ENCODE assay signal across 13 cellular contexts in genomic region chr7:150381096-150381495, GRCh38. TPM values are rescaled to one million over a fixed set of nuclear protein-coding genes. Genes with fewer than 3 reads are reported as not detected.
DNase-seq lines count a peak whose midpoint lies in the region; ATAC-seq and TF ChIP-seq lines count a peak whose summit lies in the region.
"Had no signal": no experiment of that assay in that cellular context is flagged by ENCODE, and none has a peak within 500 bp of the region (broad histone marks: within the 10 kb centered on the region; RNA-seq: fewer than 3 reads in every experiment).

No MANE protein-coding gene starts in this region.

- H3K4me3 ChIP-seq in HUES64 (ENCODE audit: low read length): peak overlapping the region; percentile 77; the same call in 1 of the 2 replicates
- no peak overlapping the region for H3K4me3 ChIP-seq in osteoblast (ENCODE audit: insufficient read depth, low read length)
- no peak overlapping the region for H3K4me3 ChIP-seq in mucosa of descending colon

- no peak overlapping the region for H3K9ac ChIP-seq in HUES64 (ENCODE audit: low read depth, low read length)
- H3K9ac ChIP-seq: parathyroid adenoma had no signal

- WGBS in HUES64: 64% methylated on average over 9 of the region's 9 CpGs

- no peak overlapping the region for H3K4me3 Mint-ChIP-seq in CD14-positive monocyte

- peaks cover 5% of the 10 kb centered on the region; the same call in 1 of the 2 replicates for H3K36me3 ChIP-seq in HUES64 (ENCODE audit: insufficient read depth, low read length)
- H3K36me3 ChIP-seq in osteoblast (ENCODE audit: insufficient read depth, low read length): no peaks in the 10 kb centered on the region
- no peaks in the 10 kb centered on the region for H3K36me3 ChIP-seq in mucosa of descending colon (ENCODE audit: low read depth)
- H3K36me3 ChIP-seq: esophagus squamous epithelium had no signal

- no peaks in the 10 kb centered on the region for H3K9me3 Mint-ChIP-seq in CD14-positive monocyte

- H3K27me3 Mint-ChIP-seq in CD14-positive monocyte (ENCODE audit: low read depth in 3 of 3): peaks cover 0 to 1% (median 0%) of the 10 kb centered on the region in 3 donors

- no peak overlapping the region for H3K4me2 ChIP-seq in osteoblast (ENCODE audit: insufficient read depth, low read length)

- H3K4me1 Mint-ChIP-seq in CD14-positive monocyte: peaks cover 56% of the 10 kb centered on the region

- no peak overlapping the region for H2AFZ ChIP-seq in osteoblast (ENCODE audit: low read length)
- H2AFZ ChIP-seq: parathyroid adenoma had no signal

- no peak overlapping the region for H3K27ac ChIP-seq in HUES64 (ENCODE audit: low read depth, low read length)
- H3K27ac ChIP-seq in cingulate gyrus (ENCODE audit: low read depth, low read length): peak overlapping the region; percentile 91
- H3K27ac ChIP-seq in osteoblast (ENCODE audit: low read depth, low read length): no peak overlapping the region
- H3K27ac ChIP-seq: esophagus squamous epithelium, parathyroid adenoma had no signal

- ATAC-seq in mucosa of descending colon (no peak), GM18909 (IDR thresholded peaks at IDR 0.05; ENCODE audit: poor library complexity, unreplicated experiment) (no peak)

- H3K36me3 Mint-ChIP-seq in CD14-positive monocyte: peaks cover 5 to 11% of the 10 kb centered on the region in 2 donors

- H3K79me2 ChIP-seq in osteoblast (ENCODE audit: insufficient read depth, low read length): peaks cover 35% of the 10 kb centered on the region
- H3K79me2 ChIP-seq: parathyroid adenoma had no signal

- H3K9me3 ChIP-seq in HUES64 (ENCODE audit: insufficient read depth, low read depth, low read length) (no peaks in the 10 kb centered on the region), osteoblast (ENCODE audit: low read depth, low read length) (no peaks in the 10 kb centered on the region), mucosa of descending colon (no peaks in the 10 kb centered on the region)
- H3K9me3 ChIP-seq: BE2C, esophagus squamous epithelium had no signal

- intact Hi-C loops in CD14-positive monocyte (cut with micrococcal nuclease) (no loop called here), mucosa of descending colon (cut with DNase I, micrococcal nuclease) (no loop called here)

- DNase-seq in CD14-positive monocyte (ENCODE audit: low spot score) (peak; percentile 17), osteoblast (ENCODE audit: insufficient read length, low spot score, missing footprints) (peak; percentile 77), RPMI8226 (no peak), mucosa of descending colon (no peak), LoVo (ENCODE audit: low spot score) (no peak)
- DNase-seq: BE2C, esophagus squamous epithelium, NCI-H1436 treated with DMSO at 0.1 percent for 48 hours, NCI-H446 had no signal

- no peak for TF ChIP-seq CTCF in CD14-positive monocyte (IDR thresholded peaks at IDR 0.05)
- no peak for TF ChIP-seq CTCF in osteoblast (IDR thresholded peaks at IDR 0.05; ENCODE audit: extremely low read depth, low read depth, low read length)
- no peak for TF ChIP-seq CTCF in mucosa of descending colon (IDR thresholded peaks at IDR 0.05)

- H3K4me1 ChIP-seq in HUES64 (ENCODE audit: insufficient read depth, low read length): peaks cover 77% of the 10 kb centered on the region
- peaks cover 14% of the 10 kb centered on the region for H3K4me1 ChIP-seq in osteoblast (ENCODE audit: insufficient read depth, low read length)
- peaks cover 55% of the 10 kb centered on the region for H3K4me1 ChIP-seq in mucosa of descending colon (ENCODE audit: low read depth)
- H3K4me1 ChIP-seq: parathyroid adenoma had no signal

- H3K27ac Mint-ChIP-seq in CD14-positive monocyte: no peak overlapping the region

- H3K27me3 ChIP-seq in HUES64 (ENCODE audit: insufficient read depth, low read length): no peaks in the 10 kb centered on the region
- no peaks in the 10 kb centered on the region for H3K27me3 ChIP-seq in osteoblast (ENCODE audit: insufficient read depth, low read length)
- H3K27me3 ChIP-seq: BE2C, esophagus squamous epithelium had no signal

- peaks cover 7% of the 10 kb centered on the region for H4K20me1 ChIP-seq in osteoblast (ENCODE audit: insufficient read depth, low read length)

RNA-seq across cellular contexts. Expression of gene ZNF775, which starts 2.0 kb away (rescaled TPM):
- 1 to 10 TPM; 1.3 to 2.7 TPM for polyA plus RNA-seq in CD14-positive monocyte
- polyA plus RNA-seq in HUES64 (2013, experiment 1 of 2): 12.3 TPM
- polyA plus RNA-seq in HUES64 (2013, experiment 2 of 2): 13.2 TPM
- total RNA-seq in osteoblast (5.0 and 6.2 TPM in 2 replicates), mucosa of descending colon (10 to 100 TPM; 10.9 to 11.8 (median 11.3) TPM)

RNA-seq across cellular contexts. Expression of gene REPIN1, which starts 12.5 kb away (rescaled TPM):
- polyA plus RNA-seq in CD14-positive monocyte: 10 to 100 TPM; 32.7 to 39.0 TPM
- polyA plus RNA-seq in HUES64 (2013, experiment 1 of 2): 78.2 TPM
- polyA plus RNA-seq in HUES64 (2013, experiment 2 of 2): 91.5 TPM
- total RNA-seq in osteoblast: 53.6 and 57.5 TPM in 2 replicates
- 100 to 1,000 TPM; 151 to 228 (median 202) TPM for total RNA-seq in mucosa of descending colon

RNA-seq across cellular contexts. Expression of gene RARRES2, which starts 39.7 kb away (rescaled TPM):
- polyA plus RNA-seq in CD14-positive monocyte: not detected
- polyA plus RNA-seq in HUES64 (2013, experiment 1 of 2): 94.7 TPM
- polyA plus RNA-seq in HUES64 (2013, experiment 2 of 2): 75.3 TPM
- 18.3 and 26.1 TPM in 2 replicates for total RNA-seq in osteoblast
- total RNA-seq in mucosa of descending colon: 100 to 1,000 TPM in 1 of 3 donors, 10 to 100 TPM in 2; 82.6 to 202 (median 98.9) TPM

RNA-seq across cellular contexts. Expression of gene ACTR3C, which starts 57.8 kb away (rescaled TPM):
- 1 to 10 TPM in 1 of 2 donors, under 1 TPM in 1; 0.55 to 1.7 TPM for polyA plus RNA-seq in CD14-positive monocyte
- 1.3 TPM for polyA plus RNA-seq in HUES64 (2013, experiment 1 of 2)
- 0.51 TPM for polyA plus RNA-seq in HUES64 (2013, experiment 2 of 2)
- total RNA-seq in osteoblast (1.8 and 3.8 TPM in 2 replicates), mucosa of descending colon (10 to 100 TPM; 29.9 to 53.0 (median 30.2) TPM)

RNA-seq across cellular contexts. Expression of gene LRRC61, which starts 57.9 kb away (rescaled TPM):
- polyA plus RNA-seq in CD14-positive monocyte: 1 to 10 TPM; 5.7 to 8.6 TPM
- 37.8 TPM for polyA plus RNA-seq in HUES64 (2013, experiment 1 of 2)
- polyA plus RNA-seq in HUES64 (2013, experiment 2 of 2): 42.0 TPM
- total RNA-seq in osteoblast: 1.8 and 4.0 TPM in 2 replicates
- 10 to 100 TPM; 11.8 to 14.5 (median 14.5) TPM for total RNA-seq in mucosa of descending colon

Comparison
In these comparisons a context has a peak if more than half of its experiments do, and no peak if none do; other contexts are left out.
1. DNase-seq: peak in CD14-positive monocyte (single experiment) and osteoblast (single experiment); none in RPMI8226 (single experiment), mucosa of descending colon (0 of 3) and LoVo (single experiment).